ENCODE assay signal across 13 cellular contexts in the genomic region with DNA sequence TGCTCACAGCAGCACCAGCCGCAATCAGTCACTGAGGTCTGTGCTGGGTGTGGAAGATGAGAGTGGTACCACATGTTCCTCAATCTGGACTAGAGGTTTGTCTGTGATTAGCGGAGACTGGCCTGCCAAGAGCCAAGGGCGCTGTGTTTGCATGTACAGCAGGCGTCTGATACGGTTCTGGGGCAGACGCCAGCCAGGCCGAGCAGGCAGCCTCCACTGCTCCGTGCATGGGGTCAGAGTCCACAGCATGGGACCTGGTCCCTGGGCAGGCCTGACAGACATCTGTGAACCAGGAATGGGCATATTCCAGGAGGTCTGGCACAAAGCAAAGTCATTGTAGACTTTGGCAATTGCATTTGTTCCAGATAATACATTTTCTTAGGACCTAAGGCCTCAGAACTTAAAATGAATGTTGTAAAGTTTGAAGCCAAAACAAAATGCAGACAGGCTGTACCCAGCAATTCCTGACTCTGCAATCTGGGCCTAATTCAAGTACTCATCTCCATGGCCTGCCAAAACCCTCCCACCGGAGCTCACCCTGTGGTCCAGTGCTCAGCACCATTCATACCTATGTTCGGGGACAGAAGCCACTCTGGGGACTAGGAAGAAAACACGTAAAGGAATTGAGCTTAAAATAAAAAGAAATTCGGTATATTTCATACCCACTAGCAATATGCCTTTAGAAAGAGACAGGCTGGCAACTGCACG. TPM values are rescaled to one million over a fixed set of nuclear protein-coding genes. Genes with fewer than 3 reads are reported as not detected.
A peak's percentile ranks its signal among the peaks of the same experiment; 100 is the strongest.
DNase-seq lines count a peak whose midpoint lies in the region; ATAC-seq and TF ChIP-seq lines count a peak whose summit lies in the region.
"Had no signal": no experiment of that assay in that cellular context is flagged by ENCODE, and none has a peak within 500 bp of the region (broad histone marks: within the 10 kb centered on the region; RNA-seq: fewer than 3 reads in every experiment).

No MANE protein-coding gene starts in this region.

- intact Hi-C loops in colonic mucosa (cut with DNase I) = no loop called here
- intact Hi-C loops in left lung (cut with DNase I) = no loop called here

- no peaks in the 10 kb centered on the region for H3K27me3 ChIP-seq in colonic mucosa
- peaks cover 0 to 11% of the 10 kb centered on the region in 2 donors for H3K27me3 ChIP-seq in left lung
- H3K27me3 ChIP-seq in stomach smooth muscle (ENCODE audit: control insufficient read depth in 1 of 2, insufficient read depth in 2 of 2, low read length in 2 of 2) = no peaks in the 10 kb centered on the region
- H3K27me3 ChIP-seq in BE2C = no peaks in the 10 kb centered on the region
- H3K27me3 ChIP-seq: esophagus muscularis mucosa, neural progenitor cell had no signal

- H3K4me1 ChIP-seq in colonic mucosa = peaks cover 4% of the 10 kb centered on the region
- peaks cover 0 to 5% of the 10 kb centered on the region in 2 donors for H3K4me1 ChIP-seq in left lung
- H3K4me1 ChIP-seq in stomach smooth muscle (ENCODE audit: control insufficient read depth, insufficient read depth, low read length) = peaks cover 24% of the 10 kb centered on the region
- H3K4me1 ChIP-seq in BE2C = no peaks in the 10 kb centered on the region

- no peak overlapping the region for H3K27ac ChIP-seq in colonic mucosa
- H3K27ac ChIP-seq in left lung = no peak overlapping the region
- peak overlapping the region; percentile 77 for H3K27ac ChIP-seq in stomach smooth muscle (ENCODE audit: low read length)
- H3K27ac ChIP-seq: neural progenitor cell had no signal

- peak; percentile 47 for ATAC-seq in left lung
- no peak for ATAC-seq in HG03354 (IDR thresholded peaks at IDR 0.05; ENCODE audit: poor library complexity, severe bottlenecking, unreplicated experiment)
- no peak for ATAC-seq in HG03095 (IDR thresholded peaks at IDR 0.05; ENCODE audit: unreplicated experiment)
- ATAC-seq: stimulated activated memory B cell treated with anti-CD40 and anti-IgM and Interleukin-4, amounts not matched to agents 10 μg/mL and 1 μg/mL and 100 μg/mL, for 72 hours had no signal

- no peak overlapping the region for H3K4me3 ChIP-seq in colonic mucosa
- no peak overlapping the region for H3K4me3 ChIP-seq in left lung
- H3K4me3 ChIP-seq in stomach smooth muscle (ENCODE audit: low read length in 2 of 2) = no peak overlapping the region
- H3K4me3 ChIP-seq in BE2C (ENCODE audit: low read depth, low read length) = no peak overlapping the region
- H3K4me3 ChIP-seq: esophagus muscularis mucosa, neural progenitor cell had no signal

- DNase-seq in HuH-7 (ENCODE audit: low spot score) = peak; percentile 82
- peak; percentile 72 for DNase-seq in colonic mucosa
- peak; percentile 31 to 61 for DNase-seq in left lung
- DNase-seq in BE2C = no peak
- no peak for DNase-seq in NK-92 treated with Interleukin-12 subunit alpha and Interleukin-12 subunit beta, amount 100 ng/mL, for 24 hours (lab: John Stamatoyannopoulos, UW)
- DNase-seq: activated CD4-positive, alpha-beta T cell treated with anti-CD3 and anti-CD28 coated beads, Interleukin-2, amount 50 U/mL, for 4 hours; NCI-H187 had no signal

- H3K9ac ChIP-seq in colonic mucosa (ENCODE audit: low read depth in 2 of 2, low read length in 2 of 2) (no peak overlapping the region), stomach smooth muscle (ENCODE audit: low read length in 2 of 2) (no peak overlapping the region)
- H3K9ac ChIP-seq: neural progenitor cell had no signal

- TF ChIP-seq CTCF in colonic mucosa (IDR thresholded peaks at IDR 0.05) (no peak), left lung (IDR thresholded peaks at IDR 0.05) (no peak), BE2C (IDR thresholded peaks at IDR 0.05; ENCODE audit: low read depth, low read length) (no peak)

- no peaks in the 10 kb centered on the region for H3K36me3 ChIP-seq in colonic mucosa
- no peaks in the 10 kb centered on the region for H3K36me3 ChIP-seq in left lung
- no peaks in the 10 kb centered on the region for H3K36me3 ChIP-seq in stomach smooth muscle (ENCODE audit: control insufficient read depth in 2 of 2, insufficient read depth in 2 of 2, low read length in 2 of 2)
- H3K36me3 ChIP-seq in BE2C = no peaks in the 10 kb centered on the region
- H3K36me3 ChIP-seq: esophagus muscularis mucosa, neural progenitor cell had no signal

- H3K9me3 ChIP-seq in colonic mucosa (no peaks in the 10 kb centered on the region), left lung (no peaks in the 10 kb centered on the region), stomach smooth muscle (ENCODE audit: control insufficient read depth in 2 of 2, low read length in 2 of 2) (no peaks in the 10 kb centered on the region), BE2C (no peaks in the 10 kb centered on the region)
- H3K9me3 ChIP-seq: esophagus muscularis mucosa had no signal

RNA-seq across cellular contexts. Expression of a gene that starts 50.0 kb away (rescaled TPM):
- total RNA-seq in colonic mucosa (10 to 100 TPM; 18.5 to 18.9 TPM), left lung (10 to 100 TPM; 44.6 to 75.5 TPM)
- 9.4 TPM for polyA plus RNA-seq in BE2C (2012; ENCODE audit: insufficient read depth, insufficient read length, low read depth)

Comparison
In these comparisons a context has a peak if more than half of its experiments do, and no peak if none do; other contexts are left out.
1. DNase-seq: peak in HuH-7 (single experiment), colonic mucosa (single experiment) and left lung (2 of 2); none in BE2C (single experiment) and NK-92 treated with Interleukin-12 subunit alpha and Interleukin-12 subunit beta, amount 100 ng/mL, for 24 hours (single experiment).